7 cellular contexts compared by ENCODE assay signal in the genomic region with DNA sequence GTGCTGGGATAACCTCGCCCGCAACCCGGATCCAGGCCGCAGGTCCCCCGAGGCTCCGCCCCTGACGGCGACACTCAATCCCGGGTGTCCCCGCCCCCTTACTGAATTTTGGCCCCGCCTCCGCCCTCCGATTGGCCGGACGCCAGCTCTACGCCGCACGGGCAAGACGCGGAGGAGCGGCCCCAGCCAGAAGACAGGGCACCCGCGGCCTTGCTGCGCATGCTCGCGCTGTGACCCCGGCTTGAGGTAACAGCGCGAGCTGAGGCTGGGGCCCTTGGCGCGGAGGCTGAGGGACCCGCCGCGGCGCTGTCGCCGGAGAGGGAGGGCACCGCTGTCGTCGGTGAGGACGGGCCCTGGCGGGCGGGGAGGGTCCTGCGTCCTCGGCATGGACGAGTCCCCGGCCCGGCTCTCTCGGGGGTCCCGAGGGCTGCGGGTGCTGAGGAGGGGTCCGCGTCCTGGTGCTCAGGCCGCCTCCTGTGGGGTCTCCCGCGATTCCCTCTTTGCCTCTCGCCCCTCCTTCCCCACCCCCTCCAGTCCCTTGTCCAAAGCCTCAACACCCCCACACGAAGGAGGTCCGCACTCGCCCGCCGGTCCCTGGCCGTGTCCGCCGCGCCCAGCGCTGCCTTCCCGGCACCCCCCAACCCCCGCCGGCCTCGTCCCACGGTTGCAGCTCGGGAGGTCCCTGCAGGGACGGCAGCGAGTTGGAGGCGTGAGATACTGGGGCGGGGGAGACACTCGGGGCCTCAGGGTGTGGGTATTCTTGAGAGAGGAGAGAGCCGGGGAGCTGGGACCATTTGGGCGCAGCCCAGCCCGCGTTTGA. TPM values are rescaled to one million over a fixed set of nuclear protein-coding genes. Genes with fewer than 3 reads are reported as not detected.
A peak's percentile ranks its signal among the peaks of the same experiment; 100 is the strongest.
DNase-seq lines count a peak whose midpoint lies in the region; ATAC-seq, FAIRE-seq and TF ChIP-seq lines count a peak whose summit lies in the region.

A gene with protein sequence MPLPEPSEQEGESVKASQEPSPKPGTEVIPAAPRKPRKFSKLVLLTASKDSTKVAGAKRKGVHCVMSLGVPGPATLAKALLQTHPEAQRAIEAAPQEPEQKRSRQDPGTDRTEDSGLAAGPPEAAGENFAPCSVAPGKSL (plus strand): TSS at position 189 of the 820 bp plus-strand sequence. CDS start 13,235 bp downstream, outside the sequence.

- peak; percentile 61 for ATAC-seq in HG02981 (IDR thresholded peaks at IDR 0.05; ENCODE audit: unreplicated experiment)

- DNase-seq in GM18507 (ENCODE audit: extremely low spot score, insufficient read length, low read depth): peak; percentile 93
- peak; percentile 81 for DNase-seq in NCI-H2029 treated with DMSO at 0.1 percent for 48 hours (lab: John Stamatoyannopoulos, UW)
- peak; percentile 99 for DNase-seq in T-helper 9 cell
- peak; percentile 86 for DNase-seq in astrocyte of the cerebellum (ENCODE audit: low read depth)
- peak; percentile 85 for DNase-seq in hepatic stellate cell (ENCODE audit: low spot score)
- DNase-seq in renal cortical epithelial cell (ENCODE audit: low read depth): peak; percentile 81

- TF ChIP-seq CTCF in astrocyte of the cerebellum (IDR thresholded peaks at IDR 0.05; ENCODE audit: low read depth, low read length, missing control alignments): no peak

- in situ Hi-C loops in astrocyte of the cerebellum (cut with HindIII; ENCODE audit: low sequenced_read_pairs): no loop called here

- FAIRE-seq in GM18507 (lab: Jason Lieb, UNC): no peak

- peak within 1 kb of the TSS; percentile 88 for H3K4me3 ChIP-seq in astrocyte of the cerebellum (ENCODE audit: low read depth, low read length)

RNA-seq across cellular contexts. Expression of the gene that starts here (rescaled TPM):
- 39.4 and 39.9 TPM in 2 replicates for total RNA-seq in renal cortical epithelial cell

Comparison
In these comparisons a context has a peak if more than half of its experiments do, and no peak if none do; other contexts are left out.
1. Peak in every context shown above with its lines: DNase-seq, ATAC-seq and H3K4me3 ChIP-seq.